ENCODE assay signal across 17 cellular contexts in genomic region chr13:23988546-23989122, GRCh38.
A peak's percentile ranks its signal among the peaks of the same experiment; 100 is the strongest.
DNase-seq lines count a peak whose midpoint lies in the region; ATAC-seq, FAIRE-seq and TF ChIP-seq lines count a peak whose summit lies in the region.
"Had no signal": no experiment of that assay in that cellular context is flagged by ENCODE, and none has a peak within 500 bp of the region (broad histone marks: within the 10 kb centered on the region; RNA-seq: fewer than 3 reads in every experiment).

No MANE protein-coding gene starts in this region.

- H3K27ac ChIP-seq in caudate nucleus (ENCODE audit: low read depth, low read length) (peak overlapping the region; percentile 14), substantia nigra (ENCODE audit: low read depth, low read length, poor library complexity, severe bottlenecking) (peak overlapping the region; percentile 14)
- H3K27ac ChIP-seq: PC-9, RWPE1 had no signal

- peaks cover 51% of the 10 kb centered on the region for H3K4me1 Mint-ChIP-seq in mesothelial cell of epicardium

- H3K4me3 Mint-ChIP-seq in mesothelial cell of epicardium: no peak overlapping the region
- H3K4me3 Mint-ChIP-seq: CD4-positive, alpha-beta T cell had no signal

- DNase-seq in GM12892 (ENCODE audit: insufficient read length): no peak
- DNase-seq in caudate nucleus (lab: John Stamatoyannopoulos, UW): no peak
- no peak for DNase-seq in mesothelial cell of epicardium (ENCODE audit: low spot score in 2 of 2, unreplicated experiment in 2 of 2)
- DNase-seq in substantia nigra (lab: John Stamatoyannopoulos, UW): no peak
- no peak for DNase-seq in epidermal melanocyte (ENCODE audit: insufficient read length, low spot score)
- no peak for DNase-seq in NCI-H2196 (lab: John Stamatoyannopoulos, UW; ENCODE audit: unreplicated experiment)
- DNase-seq: Caco-2; CD4-positive, alpha-beta T cell; GDM1; GOT3; KBM-7; NCI-H1694 treated with DMSO at 0.1 percent for 48 hours; NCI-H510A treated with DMSO at 0.1 percent for 48 hours; PC-9; SIG-M5 had no signal

- no peak for ATAC-seq in HG03139 (IDR thresholded peaks at IDR 0.05; ENCODE audit: unreplicated experiment)

- H3K36me3 Mint-ChIP-seq in mesothelial cell of epicardium: no peaks in the 10 kb centered on the region

- H3K27me3 Mint-ChIP-seq in mesothelial cell of epicardium (ENCODE audit: low read depth): no peaks in the 10 kb centered on the region

- peak overlapping the region; percentile 37 for H3K27ac Mint-ChIP-seq in mesothelial cell of epicardium
- H3K27ac Mint-ChIP-seq: CD4-positive, alpha-beta T cell had no signal

- no peak for TF ChIP-seq POLR2A in GM12892 (IDR thresholded peaks at IDR 0.05; ENCODE audit: low read depth, low read length)

- no peaks in the 10 kb centered on the region for H3K9me3 Mint-ChIP-seq in mesothelial cell of epicardium
- H3K9me3 Mint-ChIP-seq: CD4-positive, alpha-beta T cell had no signal

- peak; percentile 33 for FAIRE-seq in GM12892 (lab: Jason Lieb, UNC)

- no peak for TF ChIP-seq CTCF in mesothelial cell of epicardium (IDR thresholded peaks at IDR 0.05; ENCODE audit: unreplicated experiment)
